Comparison of ENCODE assay signal across 9 cellular contexts in genomic region chr2:236168110-236169067, GRCh38. TPM values are rescaled to one million over a fixed set of nuclear protein-coding genes. Genes with fewer than 3 reads are reported as not detected.
DNase-seq lines count a peak whose midpoint lies in the region; ATAC-seq lines count a peak whose summit lies in the region.
"Had no signal": no experiment of that assay in that cellular context is flagged by ENCODE, and none has a peak within 500 bp of the region (broad histone marks: within the 10 kb centered on the region; RNA-seq: fewer than 3 reads in every experiment).

TSS of gene GBX2 (minus strand) at chr2:236168386. CDS start at chr2:236167971, 415 bp downstream.

- POLR2A ChIA-PET in CD8-positive, alpha-beta memory T cell (lab: Charles Lee): no interaction called here

- no peak within 1 kb of the TSS for H3K27ac Mint-ChIP-seq in CD8-positive, alpha-beta memory T cell

- no peaks in the 10 kb centered on the region for H3K4me1 ChIP-seq in CD8-positive, alpha-beta memory T cell (ENCODE audit: insufficient read depth, low read length)

- DNase-seq in DMS153 treated with DMSO at 0.1 percent for 48 hours (lab: John Stamatoyannopoulos, UW; ENCODE audit: unreplicated experiment) (peak; percentile 50), NCI-H128 (lab: John Stamatoyannopoulos, UW; ENCODE audit: unreplicated experiment) (peak; percentile 1), amniotic epithelial cell (ENCODE audit: low read depth) (peak; percentile 19), substantia nigra (lab: John Stamatoyannopoulos, UW) (peak in 26 of 49 donors; percentile 6 to 70 (median 46)), SKM-1 (lab: John Stamatoyannopoulos, UW; ENCODE audit: unreplicated experiment) (no peak)
- no peak for DNase-seq in CD8-positive, alpha-beta memory T cell

- peak within 1 kb of the TSS in 2 of 7 donors; percentile 3 to 41 for H3K4me3 Mint-ChIP-seq in CD8-positive, alpha-beta memory T cell

- no peaks in the 10 kb centered on the region for H3K36me3 ChIP-seq in CD8-positive, alpha-beta memory T cell (ENCODE audit: insufficient read depth, low read length)

- peaks cover 14 to 21% (median 19%) of the 10 kb centered on the region in 3 donors for H3K4me1 Mint-ChIP-seq in CD8-positive, alpha-beta memory T cell

- peaks cover 0 to 3% (median 0%) of the 10 kb centered on the region in 5 donors for H3K9me3 Mint-ChIP-seq in CD8-positive, alpha-beta memory T cell
- H3K9me3 Mint-ChIP-seq: IgD-negative memory B cell had no signal

- peak within 1 kb of the TSS; percentile 60 for H3K4me3 ChIP-seq in iPS-18c (ENCODE audit: insufficient read depth, low read depth, low read length)
- H3K4me3 ChIP-seq in CD8-positive, alpha-beta memory T cell (ENCODE audit: low read length): no peak within 1 kb of the TSS

- CTCF ChIA-PET in CD8-positive, alpha-beta memory T cell (lab: Charles Lee): interaction anchor here (0.9 to 1.6 kb wide), 2 partner anchors 10 to 12 kb away, joined by 4 read pairs; no protein-coding TSS in a partner anchor

- ATAC-seq in GM18511 (IDR thresholded peaks at IDR 0.05; ENCODE audit: unreplicated experiment): no peak

- no peak within 1 kb of the TSS for H3K27ac ChIP-seq in substantia nigra (ENCODE audit: low read depth, low read length, poor library complexity, severe bottlenecking)
- H3K27ac ChIP-seq in CD8-positive, alpha-beta memory T cell (ENCODE audit: low read depth, low read length): no peak within 1 kb of the TSS

- H3K27me3 ChIP-seq in CD8-positive, alpha-beta memory T cell (ENCODE audit: insufficient read depth, low read length, poor library complexity, severe bottlenecking): peaks cover 24% of the 10 kb centered on the region

- peaks cover 6% of the 10 kb centered on the region for H3K9me3 ChIP-seq in iPS-18c (ENCODE audit: control insufficient read depth, insufficient read depth, low read length)
- H3K9me3 ChIP-seq in CD8-positive, alpha-beta memory T cell (ENCODE audit: low read length): no peaks in the 10 kb centered on the region

- H3K36me3 Mint-ChIP-seq in CD8-positive, alpha-beta memory T cell: no peaks in the 10 kb centered on the region
- H3K36me3 Mint-ChIP-seq: IgD-negative memory B cell had no signal

- peaks cover 53 to 57% of the 10 kb centered on the region in 2 donors for H3K27me3 Mint-ChIP-seq in CD8-positive, alpha-beta memory T cell

RNA-seq across cellular contexts. Expression of gene GBX2, which starts in this region (rescaled TPM):
- not detected for total RNA-seq in CD8-positive, alpha-beta memory T cell
- polyA plus RNA-seq in CD8-positive, alpha-beta memory T cell: not detected
- polyA plus RNA-seq: IgD-negative memory B cell had no signal

Comparison
In these comparisons a context has a peak if more than half of its experiments do, and no peak if none do; other contexts are left out.
1. DNase-seq: peak in DMS153 treated with DMSO at 0.1 percent for 48 hours (single experiment), NCI-H128 (single experiment), amniotic epithelial cell (single experiment) and substantia nigra (26 of 49); none in SKM-1 (single experiment) and CD8-positive, alpha-beta memory T cell (0 of 5).